ENCODE assay signal across 8 cellular contexts in the genomic region with DNA sequence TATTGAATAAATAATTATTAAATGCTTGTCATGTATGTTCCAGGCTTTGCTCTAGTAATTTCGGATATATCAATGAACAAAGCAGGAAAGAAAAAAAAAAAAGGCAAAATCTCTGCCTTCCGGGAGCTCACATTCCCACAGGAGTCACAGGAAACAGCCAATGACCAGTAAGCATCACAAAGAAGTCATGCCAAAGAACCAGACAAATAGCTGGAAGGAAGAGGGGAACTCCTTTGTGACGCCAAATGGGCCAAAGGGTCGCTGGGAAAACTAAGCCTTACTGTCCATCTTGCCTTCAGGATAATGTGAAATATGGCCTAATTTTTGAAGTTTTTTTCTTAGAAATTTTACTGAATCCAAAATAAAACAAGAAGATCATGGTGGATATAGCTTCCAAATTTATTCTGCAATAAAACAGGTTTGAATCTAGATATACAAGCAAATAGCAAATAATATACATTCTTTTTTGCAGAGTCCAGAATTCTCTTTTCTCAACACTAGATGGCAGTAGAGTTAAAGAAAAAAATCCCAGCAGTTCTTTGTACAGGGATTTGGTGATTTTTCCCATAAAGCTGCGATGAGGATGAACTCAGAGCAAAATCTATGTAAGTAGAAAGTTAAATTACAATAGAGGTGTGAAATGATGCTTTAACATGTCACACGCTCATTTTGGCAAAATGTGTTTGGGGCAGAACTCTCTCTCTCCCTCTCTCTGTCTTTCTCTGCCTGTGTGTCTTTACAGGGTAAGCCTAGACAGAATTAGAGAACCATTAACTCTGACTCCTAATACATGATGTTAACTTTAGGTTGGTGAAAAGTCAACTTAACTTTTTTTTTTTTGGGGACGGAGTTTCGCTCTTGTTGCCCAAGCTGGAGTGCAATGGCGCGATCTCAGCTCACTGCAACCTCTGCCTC.
DNase-seq lines count a peak whose midpoint lies in the region; ATAC-seq and TF ChIP-seq lines count a peak whose summit lies in the region.

No MANE protein-coding gene starts in this region.

- H3K4me1 ChIP-seq in cardiac muscle cell (ENCODE audit: low read depth) = no peaks in the 10 kb centered on the region
- no peaks in the 10 kb centered on the region for H3K4me1 ChIP-seq in naive thymus-derived CD4-positive, alpha-beta T cell (ENCODE audit: control insufficient read depth in 2 of 2, insufficient read depth in 2 of 2, low read length in 2 of 2)

- no peaks in the 10 kb centered on the region for H3K36me3 Mint-ChIP-seq in naive thymus-derived CD4-positive, alpha-beta T cell

- peaks cover 0 to 12% (median 9%) of the 10 kb centered on the region in 5 donors for H3K27me3 Mint-ChIP-seq in naive thymus-derived CD4-positive, alpha-beta T cell

- H3K9me3 Mint-ChIP-seq in naive thymus-derived CD4-positive, alpha-beta T cell = no peaks in the 10 kb centered on the region

- DNase-seq in cardiac muscle cell (ENCODE audit: low read depth in 1 of 2, low spot score in 1 of 2) (peak; percentile 26 to 65), left ventricle myocardium superior (no peak), NCI-H345 treated with DMSO at 0.1 percent for 48 hours (lab: John Stamatoyannopoulos, UW; ENCODE audit: unreplicated experiment) (peak; percentile 3), dermis microvascular lymphatic vessel endothelial cell (ENCODE audit: low read depth in 2 of 2) (peak; percentile 44 to 63), NCI-H1048 (lab: John Stamatoyannopoulos, UW) (no peak)
- peak in 5 of 9 donors; percentile 8 to 39 (median 17) for DNase-seq in naive thymus-derived CD4-positive, alpha-beta T cell
- no peak for DNase-seq in activated CD4-positive, alpha-beta T cell treated with anti-CD3 and anti-CD28 coated beads, Interleukin-2, amount 50 U/mL, for 1 hour

- CTCF ChIA-PET in naive thymus-derived CD4-positive, alpha-beta T cell (lab: Charles Lee) = interaction anchor here (0.8 to 1.1 kb wide), 2 partner anchors 9 to 911 kb away, joined by 3 read pairs; no protein-coding TSS in a partner anchor

- intact Hi-C loops in left ventricle myocardium superior (cut with micrococcal nuclease) = no loop called here
- intact Hi-C loops in naive thymus-derived CD4-positive, alpha-beta T cell (cut with micrococcal nuclease) = loop anchor here (10.0 kb wide), 2 partner anchors 79 to 1251 kb away; no protein-coding TSS in a partner anchor

- H3K4me3 Mint-ChIP-seq in naive thymus-derived CD4-positive, alpha-beta T cell = no peak overlapping the region

- peaks cover 14% of the 10 kb centered on the region for H3K27me3 ChIP-seq in cardiac muscle cell
- no peaks in the 10 kb centered on the region for H3K27me3 ChIP-seq in naive thymus-derived CD4-positive, alpha-beta T cell (ENCODE audit: control insufficient read depth in 2 of 2, insufficient read depth in 2 of 2, low read length in 2 of 2)

- H3K36me3 ChIP-seq in cardiac muscle cell = no peaks in the 10 kb centered on the region
- no peaks in the 10 kb centered on the region for H3K36me3 ChIP-seq in naive thymus-derived CD4-positive, alpha-beta T cell (ENCODE audit: control insufficient read depth in 2 of 3, insufficient read depth in 3 of 3, low read length in 3 of 3)

- POLR2A ChIA-PET in naive thymus-derived CD4-positive, alpha-beta T cell (lab: Charles Lee) = no interaction called here

- no peak overlapping the region for H3K27ac Mint-ChIP-seq in naive thymus-derived CD4-positive, alpha-beta T cell

- H3K4me1 Mint-ChIP-seq in naive thymus-derived CD4-positive, alpha-beta T cell = no peaks in the 10 kb centered on the region

- TF ChIP-seq CTCF in cardiac muscle cell (IDR thresholded peaks at IDR 0.05; ENCODE audit: low read depth, low read length) = peak; percentile 57

- no peaks in the 10 kb centered on the region for H3K9me3 ChIP-seq in cardiac muscle cell (ENCODE audit: low read depth)
- no peaks in the 10 kb centered on the region for H3K9me3 ChIP-seq in naive thymus-derived CD4-positive, alpha-beta T cell (ENCODE audit: control insufficient read depth in 2 of 3, low read length in 3 of 3)

- no peak overlapping the region for H3K4me3 ChIP-seq in cardiac muscle cell
- H3K4me3 ChIP-seq in naive thymus-derived CD4-positive, alpha-beta T cell (ENCODE audit: low read length) = no peak overlapping the region

- no peak overlapping the region for H3K27ac ChIP-seq in cardiac muscle cell
- no peak overlapping the region for H3K27ac ChIP-seq in naive thymus-derived CD4-positive, alpha-beta T cell (ENCODE audit: low read depth, low read length)

- ATAC-seq in left ventricle myocardium superior = no peak
- no peak for ATAC-seq in naive thymus-derived CD4-positive, alpha-beta T cell
- no peak for ATAC-seq in HG02759 (IDR thresholded peaks at IDR 0.05; ENCODE audit: unreplicated experiment)

Comparison
In these comparisons a context has a peak if more than half of its experiments do, and no peak if none do; other contexts are left out.
1. DNase-seq: peak in cardiac muscle cell (2 of 2), NCI-H345 treated with DMSO at 0.1 percent for 48 hours (single experiment), dermis microvascular lymphatic vessel endothelial cell (2 of 2) and naive thymus-derived CD4-positive, alpha-beta T cell (5 of 9); none in left ventricle myocardium superior (single experiment), activated CD4-positive, alpha-beta T cell treated with anti-CD3 and anti-CD28 coated beads, Interleukin-2, amount 50 U/mL, for 1 hour (single experiment) and NCI-H1048 (single experiment).